In genomic region chr20:13443690-13444089, GRCh38 we compare ENCODE assay signal across 36 cellular contexts.
"Had no signal": no experiment of that assay in that cellular context is flagged by ENCODE, and none has a peak within 500 bp of the region (broad histone marks: within the 10 kb centered on the region; RNA-seq: fewer than 3 reads in every experiment).

No MANE protein-coding gene starts in this region.

- H3K9me3 ChIP-seq: Peyer's patch had no signal

- H3K4me1 ChIP-seq: Peyer's patch had no signal

- H3K27me3 ChIP-seq: brain microvascular endothelial cell, Peyer's patch had no signal

- H3K4me3 ChIP-seq: Peyer's patch had no signal

- H3K27ac ChIP-seq: brain microvascular endothelial cell, Peyer's patch, VCaP had no signal

- ATAC-seq: activated T-cell treated with anti-CD3 and anti-CD28 coated beads, Interleukin-2, amount 50 U/mL, for 72 hours; activated T-helper 17 cell treated with anti-CD3 and anti-CD28 coated beads, Interleukin-2, amount 50 U/mL, for 72 hours; PC-3; SK-N-SH treated with all-trans-retinoic acid at 6 μM for 48 hours had no signal

- H3K4me3 Mint-ChIP-seq: activated CD4-positive, alpha-beta memory T cell treated with anti-CD3 and anti-CD28 coated beads, Interleukin-2, amount 10 ng/mL, durations not matched to agents 7 days and 5 days; activated naive CD8-positive, alpha-beta T cell treated with anti-CD3 and anti-CD28 coated beads for 36 hours; activated T-cell treated with anti-CD3 and anti-CD28 coated beads, Interleukin-2, amount 50 U/mL, for 72 hours; activated T-helper 17 cell treated with anti-CD3 and anti-CD28 coated beads, Interleukin-2, amount 50 U/mL, for 72 hours had no signal

- DNase-seq: activated CD4-positive, alpha-beta memory T cell treated with anti-CD3 and anti-CD28 coated beads, Interleukin-2, amount 10 ng/mL, durations not matched to agents 7 days and 5 days; activated CD4-positive, alpha-beta T cell treated with anti-CD3 and anti-CD28 coated beads for 1 hour; activated CD4-positive, alpha-beta T cell treated with anti-CD3 and anti-CD28 coated beads for 48 hours; activated CD4-positive, CD25-positive, alpha-beta regulatory T cell; activated CD8-positive, alpha-beta memory T cell treated with anti-CD3 and anti-CD28 coated beads for 24 hours; activated effector memory CD4-positive, alpha-beta T cell treated with anti-CD3 and anti-CD28 coated beads, Interleukin-2, amount 50 U/mL, for 16 hours; activated naive CD4-positive, alpha-beta T cell; activated naive CD4-positive, alpha-beta T cell treated with anti-CD3 and anti-CD28 coated beads, Interleukin-2, amount 50 U/mL, for 16 hours; activated naive CD8-positive, alpha-beta T cell treated with anti-CD3 and anti-CD28 coated beads for 36 hours; activated T-cell treated with anti-CD3 and anti-CD28 coated beads, Interleukin-2, amount 50 U/mL, for 1 hour; activated T-cell treated with anti-CD3 and anti-CD28 coated beads, Interleukin-2, amount 50 U/mL, for 72 hours; amniotic stem cell; aorta; brain microvascular endothelial cell; central memory CD4-positive, alpha-beta T cell; Karpas-422; NCI-H1105; NCI-H1417 treated with DMSO at 0.1 percent for 48 hours; NCI-H187 treated with DMSO at 0.1 percent for 48 hours; NCI-H2081; NCI-H2171 treated with DMSO at 0.1 percent for 48 hours; NCI-H226; NCI-H446 treated with DMSO at 0.1 percent for 48 hours; NCI-H69; NK-92 treated with Interleukin-12 subunit alpha and Interleukin-12 subunit beta, amount 100 ng/mL, for 24 hours; PC-3; Peyer's patch; RPMI8226; SHP77 treated with DMSO at 0.1 percent for 48 hours; SW 1271; T-helper 1 cell; T-helper 2 cell; T-helper 9 cell had no signal

- H3K4me1 Mint-ChIP-seq: activated CD4-positive, alpha-beta memory T cell treated with anti-CD3 and anti-CD28 coated beads, Interleukin-2, amount 10 ng/mL, durations not matched to agents 7 days and 5 days; activated T-helper 17 cell treated with anti-CD3 and anti-CD28 coated beads, Interleukin-2, amount 50 U/mL, for 72 hours had no signal

- H3K27me3 Mint-ChIP-seq: activated CD4-positive, alpha-beta memory T cell treated with anti-CD3 and anti-CD28 coated beads, Interleukin-2, amount 10 ng/mL, durations not matched to agents 7 days and 5 days; activated naive CD8-positive, alpha-beta T cell treated with anti-CD3 and anti-CD28 coated beads for 36 hours; activated T-helper 17 cell treated with anti-CD3 and anti-CD28 coated beads, Interleukin-2, amount 50 U/mL, for 72 hours had no signal

- H3K36me3 ChIP-seq: brain microvascular endothelial cell, Peyer's patch had no signal

- H3K27ac Mint-ChIP-seq: activated CD4-positive, alpha-beta memory T cell treated with anti-CD3 and anti-CD28 coated beads, Interleukin-2, amount 10 ng/mL, durations not matched to agents 7 days and 5 days; activated naive CD8-positive, alpha-beta T cell treated with anti-CD3 and anti-CD28 coated beads for 36 hours; activated T-cell treated with anti-CD3 and anti-CD28 coated beads, Interleukin-2, amount 50 U/mL, for 72 hours; activated T-helper 17 cell treated with anti-CD3 and anti-CD28 coated beads, Interleukin-2, amount 50 U/mL, for 72 hours had no signal
